1 cellular context compared by ENCODE assay signal in the genomic region with DNA sequence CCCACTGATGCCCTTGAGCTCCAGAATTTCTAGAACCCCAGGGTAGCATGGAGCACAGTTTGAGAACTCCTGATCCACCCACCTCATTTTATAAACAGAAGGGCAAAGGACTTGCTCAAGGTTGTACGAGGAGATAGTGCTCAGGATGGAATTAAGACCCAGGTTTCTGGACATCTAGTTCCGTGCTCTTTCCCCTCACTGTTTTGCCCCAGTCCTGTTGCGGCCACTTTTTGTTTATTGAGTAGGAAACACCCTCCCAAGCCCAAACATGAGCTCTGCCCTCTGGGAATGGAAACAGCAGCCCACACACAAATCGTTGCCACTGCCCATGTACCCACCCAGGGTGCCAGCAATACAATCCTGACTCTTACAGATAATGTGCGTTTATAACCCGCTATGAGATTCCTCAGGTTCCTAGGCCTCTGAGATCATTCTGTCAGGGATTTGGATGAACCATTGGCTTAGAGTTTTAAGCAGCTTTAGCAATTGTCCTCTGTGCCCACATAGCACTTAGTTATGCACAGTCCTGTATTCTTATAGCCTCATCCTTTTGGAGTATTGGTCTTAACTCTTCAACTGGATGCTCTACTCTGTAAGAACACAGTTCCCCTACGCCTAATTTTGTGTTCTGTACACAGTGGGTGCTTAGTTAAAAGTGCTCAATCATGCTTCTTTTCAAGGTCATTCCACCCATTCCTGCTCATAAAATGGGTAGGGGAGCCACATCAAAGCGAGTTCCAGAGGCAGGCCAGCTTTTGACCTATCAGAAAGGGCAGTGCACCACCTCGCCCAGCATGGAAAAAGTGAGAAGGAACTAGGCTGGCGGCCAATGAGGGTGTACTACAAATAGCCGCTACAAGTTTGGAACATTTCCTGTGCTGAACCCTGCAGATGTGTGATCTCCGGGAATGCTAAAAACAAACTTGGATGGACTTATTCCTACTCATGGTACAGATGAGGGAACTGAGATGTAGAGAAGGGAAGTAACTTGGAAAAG.
TF ChIP-seq lines count a peak whose summit lies in the region.

No MANE protein-coding gene starts in this region.

TF ChIP-seq in HepG2, 621 proteins besides CTCF, POLR2A, EP300 and RAD21 (continued from another document and continues in another):
- TF ChIP-seq, protein P1, sequence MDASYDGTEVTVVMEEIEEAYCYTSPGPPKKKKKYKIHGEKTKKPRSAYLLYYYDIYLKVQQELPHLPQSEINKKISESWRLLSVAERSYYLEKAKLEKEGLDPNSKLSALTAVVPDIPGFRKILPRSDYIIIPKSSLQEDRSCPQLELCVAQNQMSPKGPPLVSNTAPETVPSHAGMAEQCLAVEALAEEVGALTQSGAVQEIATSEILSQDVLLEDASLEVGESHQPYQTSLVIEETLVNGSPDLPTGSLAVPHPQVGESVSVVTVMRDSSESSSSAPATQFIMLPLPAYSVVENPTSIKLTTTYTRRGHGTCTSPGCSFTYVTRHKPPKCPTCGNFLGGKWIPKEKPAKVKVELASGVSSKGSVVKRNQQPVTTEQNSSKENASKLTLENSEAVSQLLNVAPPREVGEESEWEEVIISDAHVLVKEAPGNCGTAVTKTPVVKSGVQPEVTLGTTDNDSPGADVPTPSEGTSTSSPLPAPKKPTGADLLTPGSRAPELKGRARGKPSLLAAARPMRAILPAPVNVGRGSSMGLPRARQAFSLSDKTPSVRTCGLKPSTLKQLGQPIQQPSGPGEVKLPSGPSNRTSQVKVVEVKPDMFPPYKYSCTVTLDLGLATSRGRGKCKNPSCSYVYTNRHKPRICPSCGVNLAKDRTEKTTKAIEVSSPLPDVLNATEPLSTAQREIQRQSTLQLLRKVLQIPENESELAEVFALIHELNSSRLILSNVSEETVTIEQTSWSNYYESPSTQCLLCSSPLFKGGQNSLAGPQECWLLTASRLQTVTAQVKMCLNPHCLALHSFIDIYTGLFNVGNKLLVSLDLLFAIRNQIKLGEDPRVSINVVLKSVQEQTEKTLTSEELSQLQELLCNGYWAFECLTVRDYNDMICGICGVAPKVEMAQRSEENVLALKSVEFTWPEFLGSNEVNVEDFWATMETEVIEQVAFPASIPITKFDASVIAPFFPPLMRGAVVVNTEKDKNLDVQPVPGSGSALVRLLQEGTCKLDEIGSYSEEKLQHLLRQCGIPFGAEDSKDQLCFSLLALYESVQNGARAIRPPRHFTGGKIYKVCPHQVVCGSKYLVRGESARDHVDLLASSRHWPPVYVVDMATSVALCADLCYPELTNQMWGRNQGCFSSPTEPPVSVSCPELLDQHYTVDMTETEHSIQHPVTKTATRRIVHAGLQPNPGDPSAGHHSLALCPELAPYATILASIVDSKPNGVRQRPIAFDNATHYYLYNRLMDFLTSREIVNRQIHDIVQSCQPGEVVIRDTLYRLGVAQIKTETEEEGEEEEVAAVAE (CRISPR knock-in tag; IDR thresholded peaks at IDR 0.05; ENCODE audit: borderline replicate concordance) = peak; percentile 48; the same call in 1 of the 2 replicates
- TF ChIP-seq HDAC2 (CRISPR knock-in tag; IDR thresholded peaks at IDR 0.05) (peak; percentile 65), FOXP1 (IDR thresholded peaks at IDR 0.05) (no peak), FOXP1 (CRISPR knock-in tag; IDR thresholded peaks at IDR 0.05) (peak; percentile 68; the same call in 1 of the 2 replicates), ZNF292 (CRISPR knock-in tag; IDR thresholded peaks at IDR 0.05; ENCODE audit: borderline replicate concordance, low read depth) (peak; percentile 53; the same call in 1 of the 2 replicates), TBX3 (IDR thresholded peaks at IDR 0.05; ENCODE audit: borderline replicate concordance) (peak; percentile 30; the same call in 1 of the 2 replicates), MED1 (CRISPR knock-in tag; IDR thresholded peaks at IDR 0.05) (peak; percentile 71), MTA3 (CRISPR knock-in tag; IDR thresholded peaks at IDR 0.05) (no peak), RXRB (CRISPR knock-in tag; IDR thresholded peaks at IDR 0.05; ENCODE audit: borderline replicate concordance) (0 out of 2 replicates have a peak, but pooled peaks have one; percentile 28), ZNF790 (CRISPR knock-in tag; IDR thresholded peaks at IDR 0.05; ENCODE audit: borderline replicate concordance) (no peak), MEIS1 (CRISPR knock-in tag; IDR thresholded peaks at IDR 0.05; ENCODE audit: borderline replicate concordance) (0 out of 2 replicates have a peak, but pooled peaks have one; percentile 51), ZNF331 (CRISPR knock-in tag; IDR thresholded peaks at IDR 0.05) (0 out of 2 replicates have a peak, but pooled peaks have one; percentile 4), ISL2 (CRISPR knock-in tag; IDR thresholded peaks at IDR 0.05) (no peak; the same call in 1 of the 2 replicates), ZSCAN30 (CRISPR knock-in tag; IDR thresholded peaks at IDR 0.05) (no peak), NR2F6 (IDR thresholded peaks at IDR 0.05) (peak; percentile 66), NR2F6 (CRISPR knock-in tag; IDR thresholded peaks at IDR 0.05) (peak; percentile 69), LCORL (IDR thresholded peaks at IDR 0.05) (peak; percentile 34; the same call in 1 of the 2 replicates), LCORL (CRISPR knock-in tag; IDR thresholded peaks at IDR 0.05) (peak; percentile 75; the same call in 1 of the 2 replicates), CBX5 (CRISPR knock-in tag; IDR thresholded peaks at IDR 0.05; ENCODE audit: borderline replicate concordance) (0 out of 2 replicates have a peak, but pooled peaks have one; percentile 17), TBX2 (CRISPR knock-in tag; IDR thresholded peaks at IDR 0.05; ENCODE audit: borderline replicate concordance) (peak; percentile 70; the same call in 1 of the 2 replicates), TSC22D2 (CRISPR knock-in tag; IDR thresholded peaks at IDR 0.05; ENCODE audit: borderline replicate concordance) (0 out of 2 replicates have a peak, but pooled peaks have one; percentile 47), TOPORS (CRISPR knock-in tag; IDR thresholded peaks at IDR 0.05) (0 out of 2 replicates have a peak, but pooled peaks have one; percentile 30), THYN1 (CRISPR knock-in tag; IDR thresholded peaks at IDR 0.05; ENCODE audit: borderline replicate concordance, low read depth) (no peak), ESRRA (CRISPR knock-in tag; IDR thresholded peaks at IDR 0.05; ENCODE audit: low read depth) (peak; percentile 81), SUZ12 (IDR thresholded peaks at IDR 0.05; ENCODE audit: low read depth, low read length) (no peak), MTA1 (CRISPR knock-in tag; IDR thresholded peaks at IDR 0.05; ENCODE audit: borderline replicate concordance) (peak; percentile 68; the same call in 1 of the 2 replicates), ZNF788 (CRISPR knock-in tag; IDR thresholded peaks at IDR 0.05; ENCODE audit: borderline replicate concordance) (no peak), DPF2 (CRISPR knock-in tag; IDR thresholded peaks at IDR 0.05; ENCODE audit: borderline replicate concordance, low read depth) (peak; percentile 56; the same call in 1 of the 2 replicates)
- TF ChIP-seq, protein P2, sequence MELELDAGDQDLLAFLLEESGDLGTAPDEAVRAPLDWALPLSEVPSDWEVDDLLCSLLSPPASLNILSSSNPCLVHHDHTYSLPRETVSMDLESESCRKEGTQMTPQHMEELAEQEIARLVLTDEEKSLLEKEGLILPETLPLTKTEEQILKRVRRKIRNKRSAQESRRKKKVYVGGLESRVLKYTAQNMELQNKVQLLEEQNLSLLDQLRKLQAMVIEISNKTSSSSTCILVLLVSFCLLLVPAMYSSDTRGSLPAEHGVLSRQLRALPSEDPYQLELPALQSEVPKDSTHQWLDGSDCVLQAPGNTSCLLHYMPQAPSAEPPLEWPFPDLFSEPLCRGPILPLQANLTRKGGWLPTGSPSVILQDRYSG (CRISPR knock-in tag; IDR thresholded peaks at IDR 0.05) = no peak
- TF ChIP-seq, protein P3, sequence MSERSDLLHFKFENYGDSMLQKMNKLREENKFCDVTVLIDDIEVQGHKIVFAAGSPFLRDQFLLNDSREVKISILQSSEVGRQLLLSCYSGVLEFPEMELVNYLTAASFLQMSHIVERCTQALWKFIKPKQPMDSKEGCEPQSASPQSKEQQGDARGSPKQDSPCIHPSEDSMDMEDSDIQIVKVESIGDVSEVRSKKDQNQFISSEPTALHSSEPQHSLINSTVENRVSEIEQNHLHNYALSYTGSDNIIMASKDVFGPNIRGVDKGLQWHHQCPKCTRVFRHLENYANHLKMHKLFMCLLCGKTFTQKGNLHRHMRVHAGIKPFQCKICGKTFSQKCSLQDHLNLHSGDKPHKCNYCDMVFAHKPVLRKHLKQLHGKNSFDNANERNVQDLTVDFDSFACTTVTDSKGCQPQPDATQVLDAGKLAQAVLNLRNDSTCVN (CRISPR knock-in tag; IDR thresholded peaks at IDR 0.05; ENCODE audit: borderline replicate concordance) = peak; percentile 92
- TF ChIP-seq, protein P4, sequence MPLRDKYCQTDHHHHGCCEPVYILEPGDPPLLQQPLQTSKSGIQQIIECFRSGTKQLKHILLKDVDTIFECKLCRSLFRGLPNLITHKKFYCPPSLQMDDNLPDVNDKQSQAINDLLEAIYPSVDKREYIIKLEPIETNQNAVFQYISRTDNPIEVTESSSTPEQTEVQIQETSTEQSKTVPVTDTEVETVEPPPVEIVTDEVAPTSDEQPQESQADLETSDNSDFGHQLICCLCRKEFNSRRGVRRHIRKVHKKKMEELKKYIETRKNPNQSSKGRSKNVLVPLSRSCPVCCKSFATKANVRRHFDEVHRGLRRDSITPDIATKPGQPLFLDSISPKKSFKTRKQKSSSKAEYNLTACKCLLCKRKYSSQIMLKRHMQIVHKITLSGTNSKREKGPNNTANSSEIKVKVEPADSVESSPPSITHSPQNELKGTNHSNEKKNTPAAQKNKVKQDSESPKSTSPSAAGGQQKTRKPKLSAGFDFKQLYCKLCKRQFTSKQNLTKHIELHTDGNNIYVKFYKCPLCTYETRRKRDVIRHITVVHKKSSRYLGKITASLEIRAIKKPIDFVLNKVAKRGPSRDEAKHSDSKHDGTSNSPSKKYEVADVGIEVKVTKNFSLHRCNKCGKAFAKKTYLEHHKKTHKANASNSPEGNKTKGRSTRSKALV (CRISPR knock-in tag; IDR thresholded peaks at IDR 0.05) = peak; percentile 62; the same call in 1 of the 2 replicates
- TF ChIP-seq, protein P5, sequence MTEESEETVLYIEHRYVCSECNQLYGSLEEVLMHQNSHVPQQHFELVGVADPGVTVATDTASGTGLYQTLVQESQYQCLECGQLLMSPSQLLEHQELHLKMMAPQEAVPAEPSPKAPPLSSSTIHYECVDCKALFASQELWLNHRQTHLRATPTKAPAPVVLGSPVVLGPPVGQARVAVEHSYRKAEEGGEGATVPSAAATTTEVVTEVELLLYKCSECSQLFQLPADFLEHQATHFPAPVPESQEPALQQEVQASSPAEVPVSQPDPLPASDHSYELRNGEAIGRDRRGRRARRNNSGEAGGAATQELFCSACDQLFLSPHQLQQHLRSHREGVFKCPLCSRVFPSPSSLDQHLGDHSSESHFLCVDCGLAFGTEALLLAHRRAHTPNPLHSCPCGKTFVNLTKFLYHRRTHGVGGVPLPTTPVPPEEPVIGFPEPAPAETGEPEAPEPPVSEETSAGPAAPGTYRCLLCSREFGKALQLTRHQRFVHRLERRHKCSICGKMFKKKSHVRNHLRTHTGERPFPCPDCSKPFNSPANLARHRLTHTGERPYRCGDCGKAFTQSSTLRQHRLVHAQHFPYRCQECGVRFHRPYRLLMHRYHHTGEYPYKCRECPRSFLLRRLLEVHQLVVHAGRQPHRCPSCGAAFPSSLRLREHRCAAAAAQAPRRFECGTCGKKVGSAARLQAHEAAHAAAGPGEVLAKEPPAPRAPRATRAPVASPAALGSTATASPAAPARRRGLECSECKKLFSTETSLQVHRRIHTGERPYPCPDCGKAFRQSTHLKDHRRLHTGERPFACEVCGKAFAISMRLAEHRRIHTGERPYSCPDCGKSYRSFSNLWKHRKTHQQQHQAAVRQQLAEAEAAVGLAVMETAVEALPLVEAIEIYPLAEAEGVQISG (CRISPR knock-in tag; IDR thresholded peaks at IDR 0.05) = peak; percentile 20; the same call in 1 of the 2 replicates
- TF ChIP-seq, protein P6, sequence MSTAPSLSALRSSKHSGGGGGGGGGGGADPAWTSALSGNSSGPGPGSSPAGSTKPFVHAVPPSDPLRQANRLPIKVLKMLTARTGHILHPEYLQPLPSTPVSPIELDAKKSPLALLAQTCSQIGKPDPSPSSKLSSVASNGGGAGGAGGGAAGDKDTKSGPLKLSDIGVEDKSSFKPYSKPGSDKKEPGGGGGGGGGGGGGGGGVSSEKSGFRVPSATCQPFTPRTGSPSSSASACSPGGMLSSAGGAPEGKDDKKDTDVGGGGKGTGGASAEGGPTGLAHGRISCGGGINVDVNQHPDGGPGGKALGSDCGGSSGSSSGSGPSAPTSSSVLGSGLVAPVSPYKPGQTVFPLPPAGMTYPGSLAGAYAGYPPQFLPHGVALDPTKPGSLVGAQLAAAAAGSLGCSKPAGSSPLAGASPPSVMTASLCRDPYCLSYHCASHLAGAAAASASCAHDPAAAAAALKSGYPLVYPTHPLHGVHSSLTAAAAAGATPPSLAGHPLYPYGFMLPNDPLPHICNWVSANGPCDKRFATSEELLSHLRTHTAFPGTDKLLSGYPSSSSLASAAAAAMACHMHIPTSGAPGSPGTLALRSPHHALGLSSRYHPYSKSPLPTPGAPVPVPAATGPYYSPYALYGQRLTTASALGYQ (CRISPR knock-in tag; IDR thresholded peaks at IDR 0.05) = peak; percentile 71; the same call in 1 of the 2 replicates
- TF ChIP-seq, protein P7, sequence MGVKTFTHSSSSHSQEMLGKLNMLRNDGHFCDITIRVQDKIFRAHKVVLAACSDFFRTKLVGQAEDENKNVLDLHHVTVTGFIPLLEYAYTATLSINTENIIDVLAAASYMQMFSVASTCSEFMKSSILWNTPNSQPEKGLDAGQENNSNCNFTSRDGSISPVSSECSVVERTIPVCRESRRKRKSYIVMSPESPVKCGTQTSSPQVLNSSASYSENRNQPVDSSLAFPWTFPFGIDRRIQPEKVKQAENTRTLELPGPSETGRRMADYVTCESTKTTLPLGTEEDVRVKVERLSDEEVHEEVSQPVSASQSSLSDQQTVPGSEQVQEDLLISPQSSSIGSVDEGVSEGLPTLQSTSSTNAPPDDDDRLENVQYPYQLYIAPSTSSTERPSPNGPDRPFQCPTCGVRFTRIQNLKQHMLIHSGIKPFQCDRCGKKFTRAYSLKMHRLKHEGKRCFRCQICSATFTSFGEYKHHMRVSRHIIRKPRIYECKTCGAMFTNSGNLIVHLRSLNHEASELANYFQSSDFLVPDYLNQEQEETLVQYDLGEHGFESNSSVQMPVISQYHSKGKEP (CRISPR knock-in tag; IDR thresholded peaks at IDR 0.05) = no peak
- TF ChIP-seq, protein P8, sequence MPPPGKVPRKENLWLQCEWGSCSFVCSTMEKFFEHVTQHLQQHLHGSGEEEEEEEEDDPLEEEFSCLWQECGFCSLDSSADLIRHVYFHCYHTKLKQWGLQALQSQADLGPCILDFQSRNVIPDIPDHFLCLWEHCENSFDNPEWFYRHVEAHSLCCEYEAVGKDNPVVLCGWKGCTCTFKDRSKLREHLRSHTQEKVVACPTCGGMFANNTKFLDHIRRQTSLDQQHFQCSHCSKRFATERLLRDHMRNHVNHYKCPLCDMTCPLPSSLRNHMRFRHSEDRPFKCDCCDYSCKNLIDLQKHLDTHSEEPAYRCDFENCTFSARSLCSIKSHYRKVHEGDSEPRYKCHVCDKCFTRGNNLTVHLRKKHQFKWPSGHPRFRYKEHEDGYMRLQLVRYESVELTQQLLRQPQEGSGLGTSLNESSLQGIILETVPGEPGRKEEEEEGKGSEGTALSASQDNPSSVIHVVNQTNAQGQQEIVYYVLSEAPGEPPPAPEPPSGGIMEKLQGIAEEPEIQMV (CRISPR knock-in tag; IDR thresholded peaks at IDR 0.05; ENCODE audit: low read depth) = peak; percentile 79; the same call in 1 of the 2 replicates
